In the genomic region with DNA sequence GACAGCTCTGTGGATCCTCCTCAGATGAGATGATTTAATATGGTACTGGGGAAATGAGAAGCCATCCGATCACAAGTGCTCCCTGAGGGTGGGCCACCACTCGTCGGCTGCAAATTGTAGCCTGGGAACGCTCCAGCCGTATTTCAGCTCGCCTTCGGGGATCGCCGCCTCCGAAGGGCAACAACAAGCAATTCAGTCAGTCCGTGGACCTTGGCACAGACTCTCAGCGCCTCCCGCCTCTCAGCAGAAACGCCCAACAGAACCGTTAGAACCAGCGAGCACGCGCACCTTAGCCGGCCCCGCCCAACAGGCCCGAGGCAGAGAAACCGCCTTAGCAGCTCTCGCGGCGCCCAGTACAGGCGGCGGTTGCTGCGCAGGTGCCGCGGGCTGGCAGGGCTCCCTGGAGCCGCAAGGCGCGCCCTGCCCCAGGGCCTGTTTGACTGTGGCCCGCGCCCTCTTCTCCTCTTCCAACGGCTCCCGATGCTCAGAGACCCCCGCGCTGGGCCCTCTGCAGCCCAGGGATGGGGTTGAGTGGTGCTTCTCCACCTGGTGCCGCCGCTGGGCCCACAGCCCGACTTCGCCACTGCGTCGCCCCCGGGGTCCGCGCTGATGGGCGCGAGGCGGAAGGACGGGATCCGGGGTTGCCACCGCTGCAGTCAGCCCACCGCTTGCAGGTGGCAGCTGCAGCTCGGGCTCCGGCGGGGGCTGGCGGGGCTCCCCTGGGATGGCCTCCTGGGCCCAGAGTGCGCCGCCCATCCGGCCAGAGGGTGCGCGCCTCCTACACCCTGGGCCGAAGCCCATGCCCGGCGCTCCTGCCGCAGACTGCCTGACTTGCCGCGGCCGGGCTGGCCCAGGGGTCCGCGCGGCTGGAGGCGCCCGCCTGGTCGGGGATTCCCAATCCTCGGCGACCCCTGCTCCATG, we compare ENCODE assay signal across 8 cellular contexts.
DNase-seq lines count a peak whose midpoint lies in the region.
"Not testable (repeated sequence)": the region's sequence is repeated elsewhere in the genome, so short reads cannot be mapped to it uniquely, and the experiment has no call there.

No MANE protein-coding gene starts in this region.

- not testable (repeated sequence) for H3K27ac Mint-ChIP-seq in stimulated activated naive CD8-positive, alpha-beta T cell treated with anti-CD3 and anti-CD28 coated beads, Interleukin-15, Interleukin-2, amounts not matched to agents 100 ng/mL and 50 ng/mL, for 24 hours

- peak overlapping the region; percentile 70 for H3K4me3 Mint-ChIP-seq in stimulated activated naive CD8-positive, alpha-beta T cell treated with anti-CD3 and anti-CD28 coated beads, Interleukin-15, Interleukin-2, amounts not matched to agents 100 ng/mL and 50 ng/mL, for 24 hours

- H3K27me3 Mint-ChIP-seq in stimulated activated naive CD8-positive, alpha-beta T cell treated with anti-CD3 and anti-CD28 coated beads, Interleukin-15, Interleukin-2, amounts not matched to agents 100 ng/mL and 50 ng/mL, for 24 hours = peaks cover 49% of the 10 kb centered on the region

- not testable (repeated sequence) for H2BK120ac ChIP-seq in trophoblast cell (ENCODE audit: insufficient read depth, low read length, poor library complexity)

- not testable (repeated sequence) for H3K36me3 ChIP-seq in KOPT-K1 (ENCODE audit: insufficient read depth, low read length); trophoblast cell (ENCODE audit: control insufficient read depth in 1 of 2, insufficient read depth in 2 of 2, low read length in 2 of 2)

- H3K36me3 Mint-ChIP-seq in stimulated activated naive CD8-positive, alpha-beta T cell treated with anti-CD3 and anti-CD28 coated beads, Interleukin-15, Interleukin-2, amounts not matched to agents 100 ng/mL and 50 ng/mL, for 24 hours (ENCODE audit: low read depth) = not testable (repeated sequence)

- H3K23ac ChIP-seq in trophoblast cell (ENCODE audit: low read length) = not testable (repeated sequence)

- H2AFZ ChIP-seq in trophoblast cell (ENCODE audit: insufficient read depth, low read length, poor library complexity) = not testable (repeated sequence)

- not testable (repeated sequence) for H2BK5ac ChIP-seq in trophoblast cell (ENCODE audit: low read depth, low read length, poor library complexity)

- H4K91ac ChIP-seq in trophoblast cell (ENCODE audit: low read depth, low read length) = not testable (repeated sequence)

- H3K79me1 ChIP-seq in trophoblast cell (ENCODE audit: low read length) = not testable (repeated sequence)

- not testable (repeated sequence) for H3K9me3 Mint-ChIP-seq in stimulated activated naive CD8-positive, alpha-beta T cell treated with anti-CD3 and anti-CD28 coated beads, Interleukin-15, Interleukin-2, amounts not matched to agents 100 ng/mL and 50 ng/mL, for 24 hours

- peak overlapping the region; percentile 84 for H3K27ac ChIP-seq in KOPT-K1 (ENCODE audit: low read depth, low read length, poor library complexity, severe bottlenecking)
- H3K27ac ChIP-seq in trophoblast cell (ENCODE audit: low read depth, low read length) = not testable (repeated sequence)

- H3K4me1 Mint-ChIP-seq in stimulated activated naive CD8-positive, alpha-beta T cell treated with anti-CD3 and anti-CD28 coated beads, Interleukin-15, Interleukin-2, amounts not matched to agents 100 ng/mL and 50 ng/mL, for 24 hours (ENCODE audit: low read depth) = not testable (repeated sequence)

- DNase-seq in DMS153 (lab: John Stamatoyannopoulos, UW) (peak; percentile 27), NCI-H748 (lab: John Stamatoyannopoulos, UW; ENCODE audit: unreplicated experiment) (peak; percentile 93), cerebellum (ENCODE audit: low spot score) (peak; percentile 70), trophoblast cell (peak; percentile 18 to 47)
- peak; percentile 76 for DNase-seq in activated CD8-positive, alpha-beta memory T cell treated with anti-CD3 and anti-CD28 coated beads, Interleukin-2, amount 50 U/mL, for 48 hours

- not testable (repeated sequence) for H4K8ac ChIP-seq in trophoblast cell (ENCODE audit: low read depth, low read length)

- H3K4me1 ChIP-seq in trophoblast cell (ENCODE audit: control insufficient read depth in 1 of 2, insufficient read depth in 2 of 2, low read length in 2 of 2) = not testable (repeated sequence)

- H2BK12ac ChIP-seq in trophoblast cell (ENCODE audit: low read length) = not testable (repeated sequence)

- H3K14ac ChIP-seq in trophoblast cell (ENCODE audit: low read length) = not testable (repeated sequence)

- H3K18ac ChIP-seq in trophoblast cell (ENCODE audit: low read length) = not testable (repeated sequence)

- WGBS in trophoblast cell (ENCODE audit: extremely low coverage, insufficient coverage, insufficient read length) = no CpG with 5 or more reads among the region's 79 CpGs

- H3K9me3 ChIP-seq in KOPT-K1 (ENCODE audit: insufficient read depth, low read length, poor library complexity, severe bottlenecking); iPS-18c (ENCODE audit: control insufficient read depth, insufficient read depth, low read length); trophoblast cell (ENCODE audit: insufficient read depth, low read depth, low read length): not testable (repeated sequence)

- peak overlapping the region; percentile 86 for H3K4me2 ChIP-seq in trophoblast cell (ENCODE audit: low read length)

- not testable (repeated sequence) for H3K9ac ChIP-seq in trophoblast cell (ENCODE audit: low read length)

- not testable (repeated sequence) for H2AK5ac ChIP-seq in trophoblast cell (ENCODE audit: low read length)

- H4K12ac ChIP-seq in trophoblast cell (ENCODE audit: low read depth, low read length) = not testable (repeated sequence)

- H3K4me3 ChIP-seq in iPS-18c (ENCODE audit: insufficient read depth, low read depth, low read length) (peak overlapping the region; percentile 51), trophoblast cell (ENCODE audit: low read depth, low read length) (peak overlapping the region; percentile 61)

- not testable (repeated sequence) for H3K4ac ChIP-seq in trophoblast cell (ENCODE audit: low read depth, low read length)

- H3K27me3 ChIP-seq in trophoblast cell (ENCODE audit: insufficient read depth, low read length) = peaks cover 17% of the 10 kb centered on the region

- H3K79me2 ChIP-seq in trophoblast cell (ENCODE audit: control insufficient read depth, insufficient read depth, low read length, poor library complexity) = not testable (repeated sequence)

Comparison
In these comparisons a context has a peak if more than half of its experiments do, and no peak if none do; other contexts are left out.
1. DNase-seq: peak in every context shown above with its lines; median percentile 93 in NCI-H748; 76 in activated CD8-positive, alpha-beta memory T cell treated with anti-CD3 and anti-CD28 coated beads, Interleukin-2, amount 50 U/mL, for 48 hours; 70 in cerebellum; 32 in trophoblast cell; 27 in DMS153.